Comparison of ENCODE assay signal across 2 cellular contexts in genomic region chr12:33944703-33945437, GRCh38.
TF ChIP-seq lines count a peak whose summit lies in the region.

No MANE protein-coding gene starts in this region.

TF ChIP-seq in H1, 55 proteins besides CTCF, POLR2A, EP300 and RAD21 (continued from another document):
- TF ChIP-seq CTBP2 (IDR thresholded peaks at IDR 0.05; ENCODE audit: borderline replicate concordance, insufficient read depth, insufficient read length, low read length) (no peak), NANOG (IDR thresholded peaks at IDR 0.05; ENCODE audit: insufficient read depth, low read depth, low read length, poor library complexity, severe bottlenecking) (no peak), HDAC2 (IDR thresholded peaks at IDR 0.05; ENCODE audit: borderline replicate concordance in 1 of 2, low read depth in 2 of 2, low read length in 2 of 2) (no peak)
TF ChIP-seq in H1: peak in this region for 0.

TF ChIP-seq in liver, 16 proteins besides CTCF, POLR2A, EP300 and RAD21 (continued from another document):
- TF ChIP-seq ZBTB33 (IDR thresholded peaks at IDR 0.05) (peak; percentile 30), JUND (IDR thresholded peaks at IDR 0.05) (peak in 1 of 2 donors; percentile 55), ATF3 (IDR thresholded peaks at IDR 0.05) (no peak), MAX (IDR thresholded peaks at IDR 0.05) (peak; percentile 52), FOXA2 (IDR thresholded peaks at IDR 0.05) (no peak), NR2F2 (IDR thresholded peaks at IDR 0.05) (peak; percentile 52), REST (IDR thresholded peaks at IDR 0.05) (peak; percentile 43), FOXA1 (IDR thresholded peaks at IDR 0.05) (peak; percentile 29), TAF1 (conservative IDR thresholded peaks at IDR 0.05) (no peak), HNF4G (IDR thresholded peaks at IDR 0.05) (peak; percentile 23)
